Comparison of ENCODE assay signal across 7 cellular contexts in genomic region chr17:73544333-73544732, GRCh38.
"Had no signal": no experiment of that assay in that cellular context is flagged by ENCODE, and none has a peak within 500 bp of the region (broad histone marks: within the 10 kb centered on the region; RNA-seq: fewer than 3 reads in every experiment).

No MANE protein-coding gene starts in this region.

- H2AFZ ChIP-seq: GM23338 had no signal

- H3K4me3 Mint-ChIP-seq: GM23338 had no signal

- H3K36me3 ChIP-seq: HAP-1 had no signal

- FAIRE-seq: HTR-8/SVneo, K562 had no signal

- DNase-seq: H7, IMR-90 had no signal

- H3K27ac Mint-ChIP-seq: GM23338 had no signal

- H3K9me3 Mint-ChIP-seq: GM23338 had no signal

- H3K9me3 ChIP-seq: HAP-1 had no signal

- H3K4me2 ChIP-seq: GM23338 had no signal

- H3K4me1 ChIP-seq: HAP-1 had no signal

- ATAC-seq: GM23338, HCT116, K562 had no signal

- H3K4me3 ChIP-seq: GM23338, HAP-1, K562 had no signal
